Comparison of ENCODE assay signal across 10 cellular contexts in genomic region chr17:77439382-77440013, GRCh38.
A peak's percentile ranks its signal among the peaks of the same experiment; 100 is the strongest.
DNase-seq lines count a peak whose midpoint lies in the region; ATAC-seq, FAIRE-seq and TF ChIP-seq lines count a peak whose summit lies in the region.
"Had no signal": no experiment of that assay in that cellular context is flagged by ENCODE, and none has a peak within 500 bp of the region (broad histone marks: within the 10 kb centered on the region; RNA-seq: fewer than 3 reads in every experiment).

No MANE protein-coding gene starts in this region.

- no peak overlapping the region for H2AFZ ChIP-seq in Karpas-422 (ENCODE audit: low read length)
- no peak overlapping the region for H2AFZ ChIP-seq in GM12878 (ENCODE audit: control insufficient read depth, low read depth, low read length)
- H2AFZ ChIP-seq in neural progenitor cell (replicated peaks) = no peak overlapping the region

- peaks cover 3 to 10% of the 10 kb centered on the region in 2 donors for H3K36me3 Mint-ChIP-seq in CD4-positive, alpha-beta memory T cell
- H3K36me3 Mint-ChIP-seq in neural progenitor cell = peaks cover 4% of the 10 kb centered on the region

- no peak for TF ChIP-seq EP300 in GM12878 (IDR thresholded peaks at IDR 0.05; ENCODE audit: borderline replicate concordance in 1 of 2, control insufficient read depth in 1 of 2, low read depth in 2 of 2, low read length in 2 of 2)

- in situ Hi-C loops in GM12878 (cut with MboI) = loop anchor here (25.0 kb wide), 1 partner anchor 102 kb away; no protein-coding TSS in a partner anchor

- H3K27me3 ChIP-seq in CD4-positive, alpha-beta memory T cell (ENCODE audit: insufficient read depth, low read length) = no peaks in the 10 kb centered on the region
- H3K27me3 ChIP-seq in Karpas-422 (ENCODE audit: low read length) = no peaks in the 10 kb centered on the region
- H3K27me3 ChIP-seq in GM12878 (replicated peaks in 1 of 2; ENCODE audit: control insufficient read depth in 2 of 2, insufficient read depth in 2 of 2, low read length in 1 of 2) = no peaks in the 10 kb centered on the region
- H3K27me3 ChIP-seq in neural progenitor cell = no peaks in the 10 kb centered on the region

- H3K36me3 ChIP-seq in CD4-positive, alpha-beta memory T cell (ENCODE audit: insufficient read depth, low read length) = peaks cover 6% of the 10 kb centered on the region
- H3K36me3 ChIP-seq in Karpas-422 (ENCODE audit: insufficient read depth, low read length) = no peaks in the 10 kb centered on the region
- H3K36me3 ChIP-seq in GM12878 (ENCODE audit: control insufficient read depth in 2 of 2, insufficient read depth in 2 of 2, low read length in 1 of 2) = peaks cover 0 to 6% of the 10 kb centered on the region in 2 experiments; a peak in 2 of 4 replicates
- H3K36me3 ChIP-seq in neural progenitor cell = no peaks in the 10 kb centered on the region

- no peak for ATAC-seq in GM12878
- ATAC-seq in HG02588 (IDR thresholded peaks at IDR 0.05; ENCODE audit: unreplicated experiment) = no peak

- peak overlapping the region; percentile 53 to 90 (median 76) for H3K4me3 Mint-ChIP-seq in CD4-positive, alpha-beta memory T cell
- no peak overlapping the region for H3K4me3 Mint-ChIP-seq in neural progenitor cell

- TF ChIP-seq POLR2A in GM12878 (IDR thresholded peaks at IDR 0.05; ENCODE audit: low read depth, low read length) = no peak

- peaks cover 17% of the 10 kb centered on the region for H3F3A ChIP-seq in neural progenitor cell (ENCODE audit: low read depth)

- H3K9me3 ChIP-seq in CD4-positive, alpha-beta memory T cell (ENCODE audit: control insufficient read depth in 1 of 2, low read length in 2 of 2) = no peaks in the 10 kb centered on the region
- H3K9me3 ChIP-seq in Karpas-422 (ENCODE audit: low read length) (no peaks in the 10 kb centered on the region), GM12878 (replicated peaks; ENCODE audit: control insufficient read depth, insufficient read depth, low read length) (no peaks in the 10 kb centered on the region), neural progenitor cell (ENCODE audit: low read depth) (no peaks in the 10 kb centered on the region)

- RAD21 ChIA-PET in GM12878 (lab: Charles Lee; ENCODE audit: unreplicated experiment) = interaction anchor here (1.0 to 6.9 kb wide), 9 partner anchors 10 to 116 kb away, joined by 3 to 102 read pairs (median 6); no protein-coding TSS in a partner anchor

- H4K20me1 ChIP-seq in Karpas-422 (ENCODE audit: insufficient read depth, low read depth, low read length) = no peaks in the 10 kb centered on the region
- no peaks in the 10 kb centered on the region for H4K20me1 ChIP-seq in GM12878 (ENCODE audit: control insufficient read depth, insufficient read depth)
- H4K20me1 ChIP-seq in neural progenitor cell (ENCODE audit: low read depth) = peaks cover 77% of the 10 kb centered on the region

- peak overlapping the region; percentile 74 for H3K4me2 ChIP-seq in Karpas-422 (ENCODE audit: low read depth, low read length, poor library complexity, severe bottlenecking)
- H3K4me2 ChIP-seq in GM12878 (ENCODE audit: control insufficient read depth, insufficient read depth) = peak overlapping the region; percentile 93
- no peak overlapping the region for H3K4me2 ChIP-seq in neural progenitor cell

- no peak for TF ChIP-seq RAD21 in GM12878 (IDR thresholded peaks at IDR 0.05; ENCODE audit: insufficient read depth, low read depth, low read length)

- POLR2A ChIA-PET in CD4-positive, alpha-beta memory T cell (lab: Charles Lee; ENCODE audit: partially characterized antibody) = interaction anchor here (0.7 to 97.0 kb wide), 10 partner anchors 8 to 442 kb away, joined by 3 to 6031 read pairs (median 8); no protein-coding TSS in a partner anchor
- POLR2A ChIA-PET in GM12878 (lab: Charles Lee) = interaction anchor here (0.9 to 6.4 kb wide), 9 partner anchors 11 to 119 kb away, joined by 3 to 78 read pairs (median 10); no protein-coding TSS in a partner anchor

- H3K4me1 Mint-ChIP-seq in CD4-positive, alpha-beta memory T cell = peaks cover 65 to 100% (median 91%) of the 10 kb centered on the region in 4 donors
- peaks cover 70% of the 10 kb centered on the region for H3K4me1 Mint-ChIP-seq in neural progenitor cell

- peak overlapping the region; percentile 90 for H3K27ac ChIP-seq in CD4-positive, alpha-beta memory T cell (ENCODE audit: low read depth, low read length)
- H3K27ac ChIP-seq in Karpas-422 (ENCODE audit: low read length) (peak overlapping the region; percentile 100), GM12878 (ENCODE audit: control insufficient read depth, insufficient read depth) (peak overlapping the region; percentile 100), neural progenitor cell (no peak overlapping the region)

- CTCF ChIA-PET in CD4-positive, alpha-beta memory T cell (lab: Charles Lee; ENCODE audit: partially characterized antibody) = interaction anchor here (0.8 to 4.3 kb wide), 8 partner anchors 10 to 108 kb away, joined by 3 to 74 read pairs (median 8); no protein-coding TSS in a partner anchor
- CTCF ChIA-PET in GM12878 (lab: Yijun Ruan, JAX) = interaction anchor here (1.6 to 4.1 kb wide), 7 partner anchors 10 to 115 kb away, joined by 3 to 59 read pairs (median 8); no protein-coding TSS in a partner anchor

- no peaks in the 10 kb centered on the region for H3K27me3 Mint-ChIP-seq in CD4-positive, alpha-beta memory T cell
- H3K27me3 Mint-ChIP-seq in neural progenitor cell (ENCODE audit: insufficient read depth, low read depth) = peaks cover 4% of the 10 kb centered on the region

- SMC1A ChIA-PET in GM12878 (lab: Charles Lee; ENCODE audit: uncharacterized antibody, unreplicated experiment) = interaction anchor here (0.8 to 7.7 kb wide), 11 partner anchors 10 to 106 kb away, joined by 3 to 82 read pairs (median 11); no protein-coding TSS in a partner anchor

- DNase-seq in CD4-positive, alpha-beta memory T cell = no peak
- peak; percentile 80 for DNase-seq in Karpas-422
- DNase-seq in GM12878 (ENCODE audit: low read depth, low spot score) = no peak
- no peak for DNase-seq in neural progenitor cell (ENCODE audit: low spot score)
- DNase-seq in AG20443 (ENCODE audit: low spot score) = no peak
- DNase-seq in DMS53 treated with DMSO at 0.1 percent for 48 hours (lab: John Stamatoyannopoulos, UW; ENCODE audit: unreplicated experiment) = no peak
- no peak for DNase-seq in Ammon's horn (ENCODE audit: low spot score)
- DNase-seq: NCI-H748 treated with DMSO at 0.1 percent for 48 hours had no signal

- no peak for FAIRE-seq in GM12878 (lab: Jason Lieb, UNC)
- FAIRE-seq: G401.6 had no signal

- no peaks in the 10 kb centered on the region for H3K9me2 ChIP-seq in Karpas-422 (replicated peaks; ENCODE audit: insufficient read depth, low read length)

- TF ChIP-seq CTCF in GM12878 (IDR thresholded peaks at IDR 0.05 in 2 of 3, conservative IDR thresholded peaks at IDR 0.05 in 1 of 3; ENCODE audit: control insufficient read depth in 2 of 3, extremely low read depth in 1 of 3, insufficient read depth in 1 of 3, low read depth in 3 of 3, low read length in 3 of 3) = no peak
- no peak for TF ChIP-seq CTCF in neural progenitor cell (IDR thresholded peaks at IDR 0.05)

- H3K9ac ChIP-seq in Karpas-422 (ENCODE audit: low read length) (peak overlapping the region; percentile 82), GM12878 (ENCODE audit: control insufficient read depth, insufficient read depth, low read length) (peak overlapping the region; percentile 64), neural progenitor cell (no peak overlapping the region)

- H3K27ac Mint-ChIP-seq in CD4-positive, alpha-beta memory T cell = peak overlapping the region; percentile 90 to 99 (median 99)
- peak overlapping the region; percentile 69 for H3K27ac Mint-ChIP-seq in neural progenitor cell

- no peaks in the 10 kb centered on the region for H3K9me3 Mint-ChIP-seq in CD4-positive, alpha-beta memory T cell
- no peaks in the 10 kb centered on the region for H3K9me3 Mint-ChIP-seq in neural progenitor cell

- WGBS in GM12878 (ENCODE audit: insufficient coverage, insufficient replicate concordance, low lambda C conversion rate, missing lambda C conversion rate) = 59% methylated on average over 14 of the region's 14 CpGs

- no TSS peak for BruUV-seq in GM12878 (replicated peaks; lab: Mats Ljungman, UMichigan)

- H3K4me1 ChIP-seq in CD4-positive, alpha-beta memory T cell (ENCODE audit: insufficient read depth, low read length) = peaks cover 100% of the 10 kb centered on the region
- H3K4me1 ChIP-seq in Karpas-422 (ENCODE audit: low read length) (peaks cover 79% of the 10 kb centered on the region), GM12878 (ENCODE audit: control insufficient read depth, insufficient read depth, low read length) (peaks cover 97% of the 10 kb centered on the region), neural progenitor cell (peaks cover 30% of the 10 kb centered on the region)

- H3K4me3 ChIP-seq in CD4-positive, alpha-beta memory T cell (ENCODE audit: low read length in 2 of 2) = peak overlapping the region in 1 of 2 donors; percentile 21
- H3K4me3 ChIP-seq in Karpas-422 (ENCODE audit: low read length) = peak overlapping the region; percentile 39; the same call in 1 of the 2 replicates
- H3K4me3 ChIP-seq in GM12878 = no peak overlapping the region
- H3K4me3 ChIP-seq in neural progenitor cell = no peak overlapping the region

- intact Hi-C loops in CD4-positive, alpha-beta memory T cell (cut with micrococcal nuclease) = loop anchor here (2.0 to 5.0 kb wide), 2 partner anchors 57 to 67 kb away; no protein-coding TSS in a partner anchor
- intact Hi-C loops in GM12878 (cut with micrococcal nuclease; ENCODE audit: unreplicated experiment) = loop anchor here (5.0 to 10.0 kb wide), 3 partner anchors 38 to 715 kb away; no protein-coding TSS in a partner anchor

- no peaks in the 10 kb centered on the region for H3K79me2 ChIP-seq in Karpas-422 (ENCODE audit: low read length)
- H3K79me2 ChIP-seq in GM12878 (ENCODE audit: control insufficient read depth, insufficient read depth, low read length) = peaks cover 64% of the 10 kb centered on the region
- peaks cover 88% of the 10 kb centered on the region for H3K79me2 ChIP-seq in neural progenitor cell (ENCODE audit: low read depth)

TF ChIP-seq in GM12878, 131 proteins besides CTCF, POLR2A, EP300 and RAD21 (continues in another document):
- TF ChIP-seq CEBPB (IDR thresholded peaks at IDR 0.05; ENCODE audit: borderline replicate concordance in 1 of 2, low read depth in 2 of 2, low read length in 2 of 2) (no peak), TCF3 (IDR thresholded peaks at IDR 0.05; ENCODE audit: borderline replicate concordance, insufficient read depth, low read depth, low read length) (no peak), RBBP5 (conservative IDR thresholded peaks at IDR 0.05) (no peak), STAT1 (conservative IDR thresholded peaks at IDR 0.05) (0 out of 2 replicates have a peak, but pooled peaks have one; percentile 13), BCL11A (IDR thresholded peaks at IDR 0.05; ENCODE audit: low read depth, low read length) (0 out of 2 replicates have a peak, but pooled peaks have one; percentile 12), POU2F2 (IDR thresholded peaks at IDR 0.05; ENCODE audit: borderline replicate concordance, low read depth, low read length) (0 out of 3 replicates have a peak, but pooled peaks have one; percentile 29), EGR1 (IDR thresholded peaks at IDR 0.05; ENCODE audit: borderline replicate concordance in 1 of 2, low read depth in 2 of 2, low read length in 2 of 2) (0 out of 3 replicates have a peak, but pooled peaks of 1 of the 2 experiments have one; percentile 28), TCF12 (IDR thresholded peaks at IDR 0.05; ENCODE audit: low read depth, low read length) (peak; percentile 64; the same call in 1 of the 2 replicates)
